8 cellular contexts compared by ENCODE assay signal in genomic region chr1:185170291-185170848, GRCh38. TPM values are rescaled to one million over a fixed set of nuclear protein-coding genes. Genes with fewer than 3 reads are reported as not detected.
DNase-seq lines count a peak whose midpoint lies in the region; ATAC-seq, FAIRE-seq and TF ChIP-seq lines count a peak whose summit lies in the region.

No MANE protein-coding gene starts in this region.

- H3K4me3 ChIP-seq in HL-60 (replicated peaks; ENCODE audit: insufficient read depth, low read length) (no peak overlapping the region), neural progenitor cell (no peak overlapping the region)

- no peaks in the 10 kb centered on the region for H3F3A ChIP-seq in neural progenitor cell (ENCODE audit: low read depth)

- no peaks in the 10 kb centered on the region for H4K20me1 ChIP-seq in neural progenitor cell (ENCODE audit: low read depth)

- no peaks in the 10 kb centered on the region for H3K9me3 ChIP-seq in neural progenitor cell (ENCODE audit: low read depth)

- peak; percentile 55 for FAIRE-seq in G401.6 (lab: Jason Lieb, UNC)

- no peaks in the 10 kb centered on the region for H3K27me3 Mint-ChIP-seq in neural progenitor cell (ENCODE audit: insufficient read depth, low read depth)

- H3K4me2 ChIP-seq in neural progenitor cell, result peak overlapping the region; percentile 39

- peak; percentile 86 for ATAC-seq in GM21528 (IDR thresholded peaks at IDR 0.05; ENCODE audit: low FRiP score, unreplicated experiment)

- H3K4me3 Mint-ChIP-seq in neural progenitor cell, result peak overlapping the region; percentile 20

- H2AFZ ChIP-seq in neural progenitor cell (replicated peaks), result no peak overlapping the region

- peaks cover 4% of the 10 kb centered on the region for H3K36me3 Mint-ChIP-seq in neural progenitor cell

- DNase-seq in HL-60 (ENCODE audit: low read depth in 1 of 2, low spot score in 1 of 2), result peak in 1 of 2 experiments; percentile 65
- DNase-seq in NCI-H748 (lab: John Stamatoyannopoulos, UW; ENCODE audit: unreplicated experiment), result peak; percentile 70
- peak; percentile 24 for DNase-seq in activated CD8-positive, alpha-beta memory T cell treated with anti-CD3 and anti-CD28 coated beads, Interleukin-2, amount 50 U/mL, for 4 hours
- peak; percentile 35 for DNase-seq in fibroblast of the conjunctiva (ENCODE audit: low read depth)
- peak; percentile 82 for DNase-seq in neural progenitor cell (ENCODE audit: low spot score)
- no peak for DNase-seq in cerebellum (ENCODE audit: low spot score)

- H3K27ac ChIP-seq in HL-60 (replicated peaks), result no peak overlapping the region
- no peak overlapping the region for H3K27ac ChIP-seq in neural progenitor cell

- H3K27ac Mint-ChIP-seq in neural progenitor cell, result no peak overlapping the region

- no peaks in the 10 kb centered on the region for H3K9me3 Mint-ChIP-seq in neural progenitor cell

- no peak overlapping the region for H3K9ac ChIP-seq in neural progenitor cell

- TF ChIP-seq CTCF in HL-60 (IDR thresholded peaks at IDR 0.05; ENCODE audit: insufficient read depth, low read length) (peak; percentile 49), neural progenitor cell (IDR thresholded peaks at IDR 0.05) (peak; percentile 80)

- H3K27me3 ChIP-seq in HL-60 (ENCODE audit: insufficient read depth, poor library complexity, severe bottlenecking) (no peaks in the 10 kb centered on the region), neural progenitor cell (no peaks in the 10 kb centered on the region)

- peaks cover 3% of the 10 kb centered on the region for H3K4me1 Mint-ChIP-seq in neural progenitor cell

- no peaks in the 10 kb centered on the region for H3K4me1 ChIP-seq in neural progenitor cell

- no peaks in the 10 kb centered on the region for H3K36me3 ChIP-seq in neural progenitor cell

- H3K79me2 ChIP-seq in neural progenitor cell (ENCODE audit: low read depth), result no peaks in the 10 kb centered on the region

RNA-seq across cellular contexts. Expression of gene SWT1, which starts 13.4 kb away (rescaled TPM):
- total RNA-seq in neural progenitor cell (ENCODE audit: low replicate concordance) (9.1 and 12.4 TPM in 2 replicates), cerebellum (16.2 TPM)

RNA-seq across cellular contexts. Expression of gene TRMT1L, which starts 13.6 kb away (rescaled TPM):
- total RNA-seq in neural progenitor cell (ENCODE audit: low replicate concordance) (41.2 and 58.9 TPM in 2 replicates), cerebellum (19.4 TPM)
